ENCODE assay signal across 17 cellular contexts in genomic region chr5:57598097-57598496, GRCh38.
"Had no signal": no experiment of that assay in that cellular context is flagged by ENCODE, and none has a peak within 500 bp of the region (broad histone marks: within the 10 kb centered on the region; RNA-seq: fewer than 3 reads in every experiment).

No MANE protein-coding gene starts in this region.

- H3K27me3 ChIP-seq: gastrocnemius medialis, upper lobe of right lung had no signal

- H3K9me3 ChIP-seq: esophagus squamous epithelium, gastrocnemius medialis, prostate gland, upper lobe of right lung had no signal

- H3K36me3 ChIP-seq: esophagus squamous epithelium, gastrocnemius medialis, prostate gland, upper lobe of right lung had no signal

- DNase-seq: activated CD4-positive, alpha-beta T cell treated with anti-CD3 and anti-CD28 coated beads, Interleukin-2, amount 50 U/mL, for 1 hour; activated CD4-positive, CD25-positive, alpha-beta regulatory T cell treated with anti-CD3 and anti-CD28 coated beads, Interleukin-2, amount 50 U/mL, for 72 hours; activated T-cell treated with anti-CD3 and anti-CD28 coated beads, Interleukin-2, amount 50 U/mL, for 24 hours; cortex of kidney; endodermal cell; esophagus squamous epithelium; gastrocnemius medialis; left ventricle myocardium superior; midbrain; stimulated activated naive CD4-positive, alpha-beta T cell treated with Interleukin-2 at 50 U/mL for 16 hours; upper lobe of right lung had no signal

- H3K27ac Mint-ChIP-seq: activated naive CD8-positive, alpha-beta T cell; activated T-cell treated with anti-CD3 and anti-CD28 coated beads, Interleukin-2, amount 50 U/mL, for 24 hours; activated T-helper 17 cell treated with anti-CD3 and anti-CD28 coated beads, Interleukin-2, amount 50 U/mL, for 72 hours; endodermal cell had no signal

- H3K4me3 ChIP-seq: esophagus squamous epithelium, gastrocnemius medialis, prostate gland, upper lobe of right lung had no signal

- ATAC-seq: gastrocnemius medialis, left ventricle myocardium superior, upper lobe of right lung had no signal

- H3K36me3 Mint-ChIP-seq: activated naive CD8-positive, alpha-beta T cell had no signal

- H3K27ac ChIP-seq: esophagus squamous epithelium, gastrocnemius medialis, prostate gland, upper lobe of right lung, VCaP had no signal

- H3K4me1 ChIP-seq: esophagus squamous epithelium, prostate gland, upper lobe of right lung had no signal

- FAIRE-seq: islet of Langerhans had no signal

- H3K4me3 Mint-ChIP-seq: activated naive CD8-positive, alpha-beta T cell; activated T-cell treated with anti-CD3 and anti-CD28 coated beads, Interleukin-2, amount 50 U/mL, for 24 hours; activated T-helper 17 cell treated with anti-CD3 and anti-CD28 coated beads, Interleukin-2, amount 50 U/mL, for 72 hours; endodermal cell; nephron had no signal

- H3K9me3 Mint-ChIP-seq: activated T-cell treated with anti-CD3 and anti-CD28 coated beads, Interleukin-2, amount 50 U/mL, for 24 hours; activated T-helper 17 cell treated with anti-CD3 and anti-CD28 coated beads, Interleukin-2, amount 50 U/mL, for 72 hours; endodermal cell; nephron had no signal
